In genomic region chr16:87789437-87790277, GRCh38 we compare ENCODE assay signal across 13 cellular contexts. TPM values are rescaled to one million over a fixed set of nuclear protein-coding genes. Genes with fewer than 3 reads are reported as not detected.
DNase-seq lines count a peak whose midpoint lies in the region; ATAC-seq, FAIRE-seq and TF ChIP-seq lines count a peak whose summit lies in the region.
"Had no signal": no experiment of that assay in that cellular context is flagged by ENCODE, and none has a peak within 500 bp of the region (broad histone marks: within the 10 kb centered on the region; RNA-seq: fewer than 3 reads in every experiment).

No MANE protein-coding gene starts in this region.

- no peaks in the 10 kb centered on the region for H3K9me3 Mint-ChIP-seq in glutamatergic neuron (ENCODE audit: unreplicated experiment)
- no peaks in the 10 kb centered on the region for H3K9me3 Mint-ChIP-seq in activated T-helper 1 cell treated with anti-CD3 and anti-CD28 coated beads, Interleukin-12 subunit alpha, Interleukin-12 subunit beta, Interleukin-2, Interleukin-4 antibody, amounts not matched to agents 30 ng/mL and 10 ng/mL and 1 ng/mL, durations not matched to agents 14 hours and 24 hours and 36 hours
- H3K9me3 Mint-ChIP-seq: activated naive CD8-positive, alpha-beta T cell treated with anti-CD3 and anti-CD28 coated beads, Interleukin-2, amount 10 ng/mL, durations not matched to agents 7 days and 5 days; CD4-positive, CD25-positive, alpha-beta regulatory T cell; neural crest cell had no signal

- H3K4me1 Mint-ChIP-seq in glutamatergic neuron (ENCODE audit: low read depth, unreplicated experiment) = peaks cover 2% of the 10 kb centered on the region
- H3K4me1 Mint-ChIP-seq in activated T-helper 1 cell treated with anti-CD3 and anti-CD28 coated beads, Interleukin-12 subunit alpha, Interleukin-12 subunit beta, Interleukin-2, Interleukin-4 antibody, amounts not matched to agents 30 ng/mL and 10 ng/mL and 1 ng/mL, durations not matched to agents 14 hours and 24 hours and 36 hours (ENCODE audit: low read depth) = no peaks in the 10 kb centered on the region
- H3K4me1 Mint-ChIP-seq: activated CD4-positive, alpha-beta T cell treated with anti-CD3 and anti-CD28 coated beads for 36 hours; activated naive CD8-positive, alpha-beta T cell treated with anti-CD3 and anti-CD28 coated beads, Interleukin-2, amount 10 ng/mL, durations not matched to agents 7 days and 5 days; CD4-positive, CD25-positive, alpha-beta regulatory T cell had no signal

- POLR2A ChIA-PET in HepG2 (lab: Yijun Ruan, JAX) = interaction anchor here (0.7 to 6.2 kb wide), 22 partner anchors 9 to 162 kb away, joined by 3 to 228 read pairs (median 7); partner anchors contain the start of genes BANP and SLC7A5

- TF ChIP-seq CTCF in breast epithelium (IDR thresholded peaks at IDR 0.05) (no peak), HepG2 (CRISPR knock-in tag; IDR thresholded peaks at IDR 0.05) (0 out of 2 replicates have a peak, but pooled peaks have one; percentile 12), glutamatergic neuron (IDR thresholded peaks at IDR 0.05; ENCODE audit: partially characterized antibody, unreplicated experiment) (no peak)

- H3K27me3 Mint-ChIP-seq in glutamatergic neuron (ENCODE audit: unreplicated experiment) = peaks cover 2% of the 10 kb centered on the region
- H3K27me3 Mint-ChIP-seq in activated T-helper 1 cell treated with anti-CD3 and anti-CD28 coated beads, Interleukin-12 subunit alpha, Interleukin-12 subunit beta, Interleukin-2, Interleukin-4 antibody, amounts not matched to agents 30 ng/mL and 10 ng/mL and 1 ng/mL, durations not matched to agents 14 hours and 24 hours and 36 hours (ENCODE audit: insufficient read depth) = peaks cover 6% of the 10 kb centered on the region
- H3K27me3 Mint-ChIP-seq: activated CD4-positive, alpha-beta T cell treated with anti-CD3 and anti-CD28 coated beads for 36 hours had no signal

- no peak for TF ChIP-seq RAD21 in HepG2 (CRISPR knock-in tag; IDR thresholded peaks at IDR 0.05)

- no TSS peak for BruUV-seq in HepG2 (replicated peaks; lab: Mats Ljungman, UMichigan)

- H3K4me3 Mint-ChIP-seq in glutamatergic neuron (ENCODE audit: unreplicated experiment) = no peak overlapping the region
- no peak overlapping the region for H3K4me3 Mint-ChIP-seq in activated T-helper 1 cell treated with anti-CD3 and anti-CD28 coated beads, Interleukin-12 subunit alpha, Interleukin-12 subunit beta, Interleukin-2, Interleukin-4 antibody, amounts not matched to agents 30 ng/mL and 10 ng/mL and 1 ng/mL, durations not matched to agents 14 hours and 24 hours and 36 hours
- H3K4me3 Mint-ChIP-seq: activated CD4-positive, alpha-beta T cell treated with anti-CD3 and anti-CD28 coated beads for 36 hours; activated naive CD8-positive, alpha-beta T cell treated with anti-CD3 and anti-CD28 coated beads, Interleukin-2, amount 10 ng/mL, durations not matched to agents 7 days and 5 days; neural crest cell had no signal

- H2AFZ ChIP-seq in HepG2 (ENCODE audit: low read length) = no peak overlapping the region

- intact Hi-C loops in breast epithelium (cut with DNase I; ENCODE audit: low total_unique reads) (no loop called here), HepG2 (cut with micrococcal nuclease; ENCODE audit: unreplicated experiment) (no loop called here)
- intact Hi-C loops in activated T-helper 1 cell treated with anti-CD3 and anti-CD28 coated beads, Interleukin-12 subunit alpha, Interleukin-12 subunit beta, Interleukin-2, Interleukin-4 antibody, amounts not matched to agents 30 ng/mL and 10 ng/mL and 1 ng/mL, durations not matched to agents 14 hours and 24 hours and 36 hours (cut with micrococcal nuclease) = no loop called here

- ATAC-seq in HepG2 = peak; percentile 80
- ATAC-seq in HG02798 (IDR thresholded peaks at IDR 0.05; ENCODE audit: poor library complexity, unreplicated experiment) = no peak
- ATAC-seq: activated CD4-positive, alpha-beta T cell treated with anti-CD3 and anti-CD28 coated beads for 36 hours had no signal

- no peaks in the 10 kb centered on the region for H3K36me3 Mint-ChIP-seq in glutamatergic neuron (ENCODE audit: unreplicated experiment)
- H3K36me3 Mint-ChIP-seq in activated T-helper 1 cell treated with anti-CD3 and anti-CD28 coated beads, Interleukin-12 subunit alpha, Interleukin-12 subunit beta, Interleukin-2, Interleukin-4 antibody, amounts not matched to agents 30 ng/mL and 10 ng/mL and 1 ng/mL, durations not matched to agents 14 hours and 24 hours and 36 hours (ENCODE audit: low read depth) = no peaks in the 10 kb centered on the region
- H3K36me3 Mint-ChIP-seq: activated naive CD8-positive, alpha-beta T cell treated with anti-CD3 and anti-CD28 coated beads, Interleukin-2, amount 10 ng/mL, durations not matched to agents 7 days and 5 days; CD4-positive, CD25-positive, alpha-beta regulatory T cell had no signal

- no peaks in the 10 kb centered on the region for H3K36me3 ChIP-seq in breast epithelium
- H3K36me3 ChIP-seq in HepG2 (replicated peaks in 1 of 2; ENCODE audit: control insufficient read depth in 1 of 2, insufficient read depth in 2 of 2, low read length in 2 of 2) = no peaks in the 10 kb centered on the region

- TF ChIP-seq POLR2A in breast epithelium (IDR thresholded peaks at IDR 0.05) (no peak), HepG2 (IDR thresholded peaks at IDR 0.05; ENCODE audit: insufficient read depth in 1 of 2, low read depth in 2 of 2, low read length in 2 of 2) (peak; percentile 53 to 64)

- peak overlapping the region; percentile 82 for H3K4me2 ChIP-seq in HepG2 (ENCODE audit: low read depth, low read length)

- CTCF ChIA-PET in HepG2 (lab: Yijun Ruan, JAX; ENCODE audit: low intra/inter-chr PET ratio, low total read pairs) = interaction anchor here (1.4 to 1.5 kb wide), 2 partner anchors 10 to 82 kb away, joined by 3 to 4 read pairs; no protein-coding TSS in a partner anchor

- DNase-seq in ACHN (peak; percentile 90), HuH-7.5 (ENCODE audit: low spot score) (peak; percentile 65), breast epithelium (ENCODE audit: low spot score in 2 of 2) (peak; percentile 50 to 56), HepG2 (ENCODE audit: low spot score) (peak; percentile 95), glutamatergic neuron (no peak)
- no peak for DNase-seq in activated T-helper 1 cell treated with anti-CD3 and anti-CD28 coated beads, Interleukin-12 subunit alpha, Interleukin-12 subunit beta, Interleukin-2, Interleukin-4 antibody, amounts not matched to agents 30 ng/mL and 10 ng/mL and 1 ng/mL, durations not matched to agents 14 hours and 24 hours and 36 hours (ENCODE audit: low spot score)
- no peak for DNase-seq in activated effector memory CD4-positive, alpha-beta T cell treated with Interleukin-2 at 50 U/mL for 16 hours
- DNase-seq: activated CD4-positive, alpha-beta T cell treated with anti-CD3 and anti-CD28 coated beads for 36 hours; activated naive CD8-positive, alpha-beta T cell treated with anti-CD3 and anti-CD28 coated beads, Interleukin-2, amount 10 ng/mL, durations not matched to agents 7 days and 5 days; CD4-positive, CD25-positive, alpha-beta regulatory T cell had no signal

- no peak overlapping the region for H3K27ac Mint-ChIP-seq in glutamatergic neuron (ENCODE audit: unreplicated experiment)
- no peak overlapping the region for H3K27ac Mint-ChIP-seq in activated T-helper 1 cell treated with anti-CD3 and anti-CD28 coated beads, Interleukin-12 subunit alpha, Interleukin-12 subunit beta, Interleukin-2, Interleukin-4 antibody, amounts not matched to agents 30 ng/mL and 10 ng/mL and 1 ng/mL, durations not matched to agents 14 hours and 24 hours and 36 hours
- H3K27ac Mint-ChIP-seq: activated CD4-positive, alpha-beta T cell treated with anti-CD3 and anti-CD28 coated beads for 36 hours; activated naive CD8-positive, alpha-beta T cell treated with anti-CD3 and anti-CD28 coated beads, Interleukin-2, amount 10 ng/mL, durations not matched to agents 7 days and 5 days; CD4-positive, CD25-positive, alpha-beta regulatory T cell had no signal

- no peaks in the 10 kb centered on the region for H4K20me1 ChIP-seq in HepG2 (ENCODE audit: insufficient read depth, low read length)

- H3K9me3 ChIP-seq in breast epithelium (no peaks in the 10 kb centered on the region), HepG2 (ENCODE audit: low read length) (no peaks in the 10 kb centered on the region)

- FAIRE-seq in HepG2 (lab: Jason Lieb, UNC) = peak; percentile 96
- FAIRE-seq: frontal cortex had no signal

- TF ChIP-seq EP300 in HepG2 (IDR thresholded peaks at IDR 0.05; ENCODE audit: low read depth in 2 of 2, low read length in 2 of 2) (peak; percentile 79 to 92; a peak in 3 of 4 replicates), HepG2 (CRISPR knock-in tag; IDR thresholded peaks at IDR 0.05; ENCODE audit: borderline replicate concordance) (peak; percentile 79; the same call in 1 of the 2 replicates)

- H3K4me3 ChIP-seq in breast epithelium = no peak overlapping the region
- H3K4me3 ChIP-seq in HepG2 (replicated peaks in 1 of 3; ENCODE audit: insufficient read depth in 1 of 3, low read depth in 2 of 3, low read length in 3 of 3) = peak overlapping the region in 2 of 3 experiments; percentile 4 to 64; a peak in 4 of 6 replicates

- peak overlapping the region in 1 of 2 donors; percentile 25 for H3K27ac ChIP-seq in breast epithelium
- peak overlapping the region; percentile 88 for H3K27ac ChIP-seq in HepG2 (ENCODE audit: extremely low read length, insufficient read depth, low read length)

- no peaks in the 10 kb centered on the region for H3K79me2 ChIP-seq in HepG2 (ENCODE audit: insufficient read depth, low read length)

- WGBS in HepG2 (ENCODE audit: low lambda C conversion rate) = 15% methylated on average over 18 of the region's 20 CpGs

- no peaks in the 10 kb centered on the region for H3K4me1 ChIP-seq in breast epithelium
- peaks cover 84% of the 10 kb centered on the region for H3K4me1 ChIP-seq in HepG2 (ENCODE audit: insufficient read depth, low read length)

- in situ Hi-C loops in ACHN (cut with HindIII; ENCODE audit: low pct_ligation_motif_present, low pct_unique_long_range_greater_than_20kb, low sequenced_read_pairs) = no loop called here
- in situ Hi-C loops in HepG2 (cut with HindIII; ENCODE audit: extremely low pct_ligation_motif_present, low pct_unique_long_range_greater_than_20kb) = no loop called here

- H3K27me3 ChIP-seq in breast epithelium (no peaks in the 10 kb centered on the region), HepG2 (ENCODE audit: control insufficient read depth in 1 of 2, insufficient read depth in 2 of 2, low read length in 2 of 2) (no peaks in the 10 kb centered on the region)

- H3K9ac ChIP-seq in HepG2 (ENCODE audit: insufficient read depth, low read depth, low read length) = peak overlapping the region; percentile 76

RNA-seq across cellular contexts. Expression of gene KLHDC4, which starts 23.9 kb away (rescaled TPM):
- 10 to 100 TPM; 25.9 to 35.6 (median 32.4) TPM for total RNA-seq in breast epithelium
- 26.7 and 31.8 TPM in 2 replicates for total RNA-seq in HepG2 (2016; rRNA removed; fragmentation: Illumina TruSeq; extraction: Trizol)
- 19.6 and 21.0 TPM in 2 replicates for total RNA-seq in HepG2 (2016; cell fraction: cytosol; rRNA removed; fragmentation: Illumina TruSeq; extraction: Trizol; ENCODE audit: low read depth)
- total RNA-seq in HepG2 (2016; cell fraction: insoluble cytoplasmic fraction; rRNA removed; fragmentation: Illumina TruSeq; extraction: Trizol) = 27.2 and 34.0 TPM in 2 replicates
- 12.7 and 13.0 TPM in 2 replicates for total RNA-seq in HepG2 (2016; cell fraction: membrane; rRNA removed; fragmentation: Illumina TruSeq; extraction: Trizol)
- total RNA-seq in HepG2 (2016; cell fraction: nucleus; rRNA removed; fragmentation: Illumina TruSeq; extraction: Trizol) = 35.2 and 38.5 TPM in 2 replicates
- polyA plus RNA-seq in HepG2 (2011; rRNA removed) = 18.7 and 22.7 TPM in 2 replicates
- polyA plus RNA-seq in HepG2 (2011; cell fraction: cytosol; rRNA removed) = 8.9 and 14.1 TPM in 2 replicates
- polyA plus RNA-seq in HepG2 (2011; cell fraction: nucleus; rRNA removed) = 122 TPM in 2 replicates
- 24.2 and 33.3 TPM in 2 replicates for polyA plus RNA-seq in HepG2 (2012)
- polyA plus RNA-seq in HepG2 (2016; cell fraction: cytosol; fragmentation: Illumina TruSeq; extraction: Trizol; ENCODE audit: low read depth) = 3.6 TPM in 2 replicates
- polyA plus RNA-seq in HepG2 (2016; cell fraction: insoluble cytoplasmic fraction; fragmentation: Illumina TruSeq; extraction: Trizol; ENCODE audit: low read depth) = 25.4 and 27.5 TPM in 2 replicates
- 6.5 and 8.9 TPM in 2 replicates for polyA plus RNA-seq in HepG2 (2016; cell fraction: membrane; fragmentation: Illumina TruSeq; extraction: Trizol; ENCODE audit: low read depth)
- 82.6 and 96.2 TPM in 2 replicates for polyA plus RNA-seq in HepG2 (2016; cell fraction: nucleus; fragmentation: Illumina TruSeq; extraction: Trizol; ENCODE audit: insufficient read depth, low read depth)
- polyA minus RNA-seq in HepG2 (2011; rRNA and poly(A)+ RNA removed; ENCODE audit: low replicate concordance) = 24.4 and 42.1 TPM in 2 replicates
- 8.9 and 11.7 TPM in 2 replicates for polyA minus RNA-seq in HepG2 (2011; cell fraction: cytosol; rRNA and poly(A)+ RNA removed)
- 42.6 and 46.6 TPM in 2 replicates for polyA minus RNA-seq in HepG2 (2011; cell fraction: nucleus; rRNA and poly(A)+ RNA removed)
- total RNA-seq in glutamatergic neuron (ENCODE audit: unreplicated experiment) = 65.4 TPM
- 85.6 and 93.7 TPM in 2 replicates for total RNA-seq in activated T-helper 1 cell treated with anti-CD3 and anti-CD28 coated beads, Interleukin-12 subunit alpha, Interleukin-12 subunit beta, Interleukin-2, Interleukin-4 antibody, amounts not matched to agents 30 ng/mL and 10 ng/mL and 1 ng/mL, durations not matched to agents 14 hours and 24 hours and 36 hours

Comparison
In these comparisons a context has a peak if more than half of its experiments do, and no peak if none do; other contexts are left out.
1. DNase-seq: peak in ACHN (single experiment), HuH-7.5 (single experiment), breast epithelium (2 of 2) and HepG2 (single experiment); none in glutamatergic neuron (single experiment), activated T-helper 1 cell treated with anti-CD3 and anti-CD28 coated beads, Interleukin-12 subunit alpha, Interleukin-12 subunit beta, Interleukin-2, Interleukin-4 antibody, amounts not matched to agents 30 ng/mL and 10 ng/mL and 1 ng/mL, durations not matched to agents 14 hours and 24 hours and 36 hours (single experiment) and activated effector memory CD4-positive, alpha-beta T cell treated with Interleukin-2 at 50 U/mL for 16 hours (single experiment).
2. H3K4me3 ChIP-seq: peak in HepG2 (2 of 3); none in breast epithelium (0 of 3).